Comparison of ENCODE assay signal across 9 cellular contexts in the genomic region with DNA sequence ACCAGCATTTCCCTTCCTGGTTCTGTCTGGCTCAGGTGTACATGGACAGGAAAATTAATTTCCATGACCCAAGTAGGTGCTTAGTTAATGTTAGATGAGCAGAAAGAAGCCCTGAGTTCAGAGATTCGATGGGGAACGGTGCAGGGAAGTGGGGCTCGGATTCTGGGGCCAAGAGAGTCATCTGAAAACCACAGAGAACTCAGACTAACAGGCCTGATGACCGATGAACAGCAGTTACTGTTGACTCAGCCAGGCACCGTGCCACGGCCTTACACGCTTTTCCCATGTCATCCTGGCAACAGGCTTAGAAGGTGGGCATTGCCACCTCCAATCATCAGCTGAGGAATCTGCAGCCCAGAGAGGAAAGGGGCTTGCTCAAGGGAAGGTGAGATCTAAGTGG. TPM values are rescaled to one million over a fixed set of nuclear protein-coding genes. Genes with fewer than 3 reads are reported as not detected.
DNase-seq lines count a peak whose midpoint lies in the region; ATAC-seq, FAIRE-seq and TF ChIP-seq lines count a peak whose summit lies in the region.
"Not testable (repeated sequence)": the region's sequence is repeated elsewhere in the genome, so short reads cannot be mapped to it uniquely, and the experiment has no call there.
"Had no signal": no experiment of that assay in that cellular context is flagged by ENCODE, and none has a peak within 500 bp of the region (broad histone marks: within the 10 kb centered on the region; RNA-seq: fewer than 3 reads in every experiment).

No MANE protein-coding gene starts in this region.

- BruUV-seq in Panc1 (replicated peaks; lab: Mats Ljungman, UMichigan) = TSS peak; percentile 36

- ATAC-seq in Panc1 = not testable (repeated sequence)

- not testable (repeated sequence) for H3K4me3 Mint-ChIP-seq in activated naive CD4-positive, alpha-beta T cell treated with anti-CD3 and anti-CD28 coated beads for 36 hours

- dilution Hi-C loops in keratinocyte (cut with MboI; ENCODE audit: extremely low pct_ligation_motif_present, low sequenced_read_pairs) = not testable (repeated sequence)

- peaks cover 27% of the 10 kb centered on the region for H4K20me1 ChIP-seq in keratinocyte (ENCODE audit: control insufficient read depth, extremely low read depth, insufficient read depth, low read length)

- CTCF ChIA-PET in Panc1 (lab: Charles Lee) = interaction anchor here (3.0 kb wide), 1 partner anchor 328 kb away, joined by 19 read pairs; no protein-coding TSS in a partner anchor
- CTCF ChIA-PET in activated naive CD4-positive, alpha-beta T cell treated with anti-CD3 and anti-CD28 coated beads for 36 hours (lab: Charles Lee) = interaction anchor here (1.1 to 1.4 kb wide), 2 partner anchors 12 to 84 kb away, joined by 3 to 4 read pairs; no protein-coding TSS in a partner anchor

- not testable (repeated sequence) for TF ChIP-seq POLR2A in vagina (IDR thresholded peaks at IDR 0.05)

- not testable (repeated sequence) for H3K4me3 ChIP-seq in Panc1 (ENCODE audit: low read depth in 2 of 2, low read length in 2 of 2); dorsolateral prefrontal cortex; vagina
- peak overlapping the region in 2 of 3 experiments; percentile 1 to 33 for H3K4me3 ChIP-seq in keratinocyte (ENCODE audit: control insufficient read depth in 2 of 3, extremely low read depth in 1 of 3, insufficient read depth in 2 of 3, low read depth in 1 of 3, low read length in 3 of 3)

- not testable (repeated sequence) for H3K27me3 Mint-ChIP-seq in activated naive CD4-positive, alpha-beta T cell treated with anti-CD3 and anti-CD28 coated beads for 36 hours (ENCODE audit: low read depth)

- not testable (repeated sequence) for H3K9me3 ChIP-seq in Panc1 (ENCODE audit: control insufficient read depth, insufficient read depth, low read depth, low read length); keratinocyte (ENCODE audit: control insufficient read depth, low read depth, low read length); vagina

- intact Hi-C loops in Panc1 (cut with micrococcal nuclease; ENCODE audit: unreplicated experiment); activated naive CD4-positive, alpha-beta T cell treated with anti-CD3 and anti-CD28 coated beads for 36 hours (cut with micrococcal nuclease); dorsolateral prefrontal cortex (cut with DNase I): not testable (repeated sequence)
- intact Hi-C loops in posterior vena cava (cut with DNase I) = loop anchor here in 1 of 2 donors (2.0 kb wide), 1 partner anchor 325 kb away; no protein-coding TSS in a partner anchor
- intact Hi-C loops in vagina (cut with DNase I) = loop anchor here (5.0 kb wide), 1 partner anchor 324 kb away; no protein-coding TSS in a partner anchor

- not testable (repeated sequence) for TF ChIP-seq CTCF in Panc1 (IDR thresholded peaks at IDR 0.05); dorsolateral prefrontal cortex (IDR thresholded peaks at IDR 0.05 in 54 of 56, conservative IDR thresholded peaks at IDR 0.05 in 2 of 56; ENCODE audit: low read depth in 1 of 56, partially characterized antibody in 56 of 56); keratinocyte (optimal IDR thresholded peaks at IDR 0.05 in 1 of 3, IDR thresholded peaks at IDR 0.05 in 1 of 3, conservative IDR thresholded peaks at IDR 0.05 in 1 of 3; ENCODE audit: extremely low read depth in 1 of 3, insufficient read depth in 2 of 3, low read length in 3 of 3); vagina (IDR thresholded peaks at IDR 0.05)

- peaks cover 15% of the 10 kb centered on the region for H3K36me3 Mint-ChIP-seq in activated naive CD4-positive, alpha-beta T cell treated with anti-CD3 and anti-CD28 coated beads for 36 hours (ENCODE audit: low read depth)

- peak; percentile 100 for FAIRE-seq in keratinocyte (lab: Jason Lieb, UNC)

- in situ Hi-C loops in Panc1 (cut with HindIII; ENCODE audit: low pct_unique_long_range_greater_than_20kb, low sequenced_read_pairs) = not testable (repeated sequence)

- H3K79me2 ChIP-seq in keratinocyte (ENCODE audit: control insufficient read depth, insufficient read depth, low read length) = not testable (repeated sequence)

- not testable (repeated sequence) for H3K27ac ChIP-seq in Panc1 (ENCODE audit: low read length); vagina
- H3K27ac ChIP-seq in dorsolateral prefrontal cortex = peak overlapping the region in 1 of 59 donors; percentile 74
- peak overlapping the region; percentile 84 for H3K27ac ChIP-seq in keratinocyte (ENCODE audit: control insufficient read depth, insufficient read depth, low read length)

- POLR2A ChIA-PET in Panc1 (lab: Charles Lee) = not testable (repeated sequence)

- DNase-seq in DMS 273 treated with DMSO at 0.1 percent for 48 hours (lab: John Stamatoyannopoulos, UW) = peak; percentile 27
- peak; percentile 83 for DNase-seq in HT1080 (ENCODE audit: low read depth)
- not testable (repeated sequence) for DNase-seq in Panc1 (ENCODE audit: low read depth, low spot score)
- peak; percentile 5 for DNase-seq in activated naive CD4-positive, alpha-beta T cell treated with anti-CD3 and anti-CD28 coated beads for 36 hours
- DNase-seq in dorsolateral prefrontal cortex = peak in 7 of 10 donors; percentile 22 to 77 (median 42)
- peak; percentile 95 for DNase-seq in keratinocyte (ENCODE audit: low read depth, low spot score)
- peak; percentile 90 for DNase-seq in posterior vena cava (ENCODE audit: low spot score)
- peak; percentile 92 to 98 for DNase-seq in vagina (ENCODE audit: extremely low spot score in 2 of 2)

- H3K9me3 Mint-ChIP-seq in activated naive CD4-positive, alpha-beta T cell treated with anti-CD3 and anti-CD28 coated beads for 36 hours = not testable (repeated sequence)

- H2AFZ ChIP-seq in keratinocyte (ENCODE audit: control insufficient read depth, low read length) = not testable (repeated sequence)

- H3K9me1 ChIP-seq in keratinocyte (ENCODE audit: control insufficient read depth, extremely low read depth, insufficient read depth, low read length) = not testable (repeated sequence)

- H3K4me1 Mint-ChIP-seq in activated naive CD4-positive, alpha-beta T cell treated with anti-CD3 and anti-CD28 coated beads for 36 hours (ENCODE audit: low read depth) = not testable (repeated sequence)

- not testable (repeated sequence) for H3K27me3 ChIP-seq in Panc1 (ENCODE audit: control insufficient read depth, insufficient read depth, low read length); dorsolateral prefrontal cortex; keratinocyte (ENCODE audit: control insufficient read depth, extremely low read depth, insufficient read depth, low read length); vagina

- H3K4me1 ChIP-seq in Panc1 (ENCODE audit: control insufficient read depth, insufficient read depth, low read length) = not testable (repeated sequence)
- H3K4me1 ChIP-seq in keratinocyte (ENCODE audit: control insufficient read depth, extremely low read depth, insufficient read depth, low read length) (peaks cover 38% of the 10 kb centered on the region), vagina (peaks cover 14% of the 10 kb centered on the region)

- not testable (repeated sequence) for H3K27ac Mint-ChIP-seq in activated naive CD4-positive, alpha-beta T cell treated with anti-CD3 and anti-CD28 coated beads for 36 hours

- peak overlapping the region; percentile 68 for H3K9ac ChIP-seq in keratinocyte (ENCODE audit: control insufficient read depth, extremely low read depth, insufficient read depth, low read length)

- peak overlapping the region; percentile 79 for H3K4me2 ChIP-seq in keratinocyte (ENCODE audit: control insufficient read depth, extremely low read depth, insufficient read depth, low read depth, low read length)

- not testable (repeated sequence) for H3K36me3 ChIP-seq in Panc1 (ENCODE audit: control insufficient read depth, insufficient read depth, low read length)
- peaks cover 14 to 18% of the 10 kb centered on the region in 2 experiments for H3K36me3 ChIP-seq in keratinocyte (ENCODE audit: control insufficient read depth in 2 of 2, extremely low read depth in 1 of 2, insufficient read depth in 2 of 2, low read length in 2 of 2)
- peaks cover 0 to 40% of the 10 kb centered on the region in 2 donors for H3K36me3 ChIP-seq in vagina

RNA-seq across cellular contexts. Expression of gene NBPF1, which starts 10.0 kb away (rescaled TPM):
- 15.8 and 16.5 TPM in 2 replicates for total RNA-seq in HT1080 (2014; rRNA removed; shearing (Covaris generic))
- polyA plus RNA-seq in HT1080 (2015; cell fraction: cytosol; rRNA removed) = 6.3 and 7.6 TPM in 2 replicates
- polyA plus RNA-seq in HT1080 (2015; cell fraction: nucleus; rRNA removed) = 13.9 and 17.6 TPM in 2 replicates
- total RNA-seq in Panc1 (2021; ENCODE audit: unreplicated experiment) = 73.2 TPM
- polyA plus RNA-seq in Panc1 (2012; ENCODE audit: insufficient read length) = 26.2 TPM
- 1 to 10 TPM; 1.6 to 1.9 TPM for total RNA-seq in activated naive CD4-positive, alpha-beta T cell treated with anti-CD3 and anti-CD28 coated beads for 36 hours
- total RNA-seq in dorsolateral prefrontal cortex = 10 to 100 TPM; 17.9 to 89.3 (median 52.9) TPM
- 12.8 to 16.4 TPM (median 14.2 TPM) in 3 replicates for polyA plus RNA-seq in keratinocyte
- polyA plus RNA-seq in keratinocyte (2011; ENCODE audit: low read depth) = 3.5 TPM
- polyA plus RNA-seq in keratinocyte (2011; cell fraction: cytosol; rRNA removed) = 7.2 and 11.7 TPM in 2 replicates
- polyA plus RNA-seq in keratinocyte (2011; cell fraction: nucleus; rRNA removed) = 26.9 TPM in 2 replicates
- polyA plus RNA-seq in keratinocyte (2012; ENCODE audit: low replicate concordance) = 3.7 and 11.0 TPM in 2 replicates
- 16.0 to 24.8 TPM (median 19.8 TPM) in 3 replicates for polyA minus RNA-seq in keratinocyte
- polyA minus RNA-seq in keratinocyte (2011; cell fraction: cytosol; rRNA and poly(A)+ RNA removed) = 6.1 TPM
- 26.5 and 55.5 TPM in 2 replicates for polyA minus RNA-seq in keratinocyte (2011; cell fraction: nucleus; rRNA and poly(A)+ RNA removed)
- total RNA-seq in posterior vena cava = 10 to 100 TPM; 28.9 to 63.0 TPM
- 45.9 TPM for total RNA-seq in vagina

RNA-seq across cellular contexts. Expression of gene RNU1-3, which starts 43.4 kb away (rescaled TPM):
- total RNA-seq in HT1080 (2014; rRNA removed; shearing (Covaris generic)) = under 0.01 TPM in 1 of 2 replicates, not detected in the other
- not detected in 2 replicates for polyA plus RNA-seq in HT1080 (2015; cell fraction: cytosol; rRNA removed)
- polyA plus RNA-seq in HT1080 (2015; cell fraction: nucleus; rRNA removed) = not detected in 2 replicates
- total RNA-seq in Panc1 (2021; ENCODE audit: unreplicated experiment) (1,290 TPM), dorsolateral prefrontal cortex (over 10,000 TPM in 6 of 120 experiments, 1,000 to 10,000 TPM in 114; 2,235 to 12,697 (median 6,630) TPM), posterior vena cava (over 10,000 TPM; 12,584 to 18,986 TPM), vagina (19,908 TPM)
- 2.5 TPM for polyA plus RNA-seq in Panc1 (2012; ENCODE audit: insufficient read length)
- total RNA-seq in activated naive CD4-positive, alpha-beta T cell treated with anti-CD3 and anti-CD28 coated beads for 36 hours = 1,000 to 10,000 TPM; 1,341 to 1,386 TPM
- 66.0 to 67.0 TPM in 2 of 3 replicates, not detected in the other for polyA plus RNA-seq in keratinocyte
- polyA plus RNA-seq in keratinocyte (2011; ENCODE audit: low read depth) = not detected
- polyA plus RNA-seq in keratinocyte (2011; cell fraction: cytosol; rRNA removed) = not detected in 2 replicates
- polyA plus RNA-seq in keratinocyte (2011; cell fraction: nucleus; rRNA removed) = under 0.01 TPM in 2 replicates
- polyA plus RNA-seq in keratinocyte (2012; ENCODE audit: low replicate concordance) = not detected in 2 replicates
- polyA minus RNA-seq in keratinocyte = 13,175 to 24,724 TPM (median 16,252 TPM) in 3 replicates
- 39,283 TPM for polyA minus RNA-seq in keratinocyte (2011; cell fraction: cytosol; rRNA and poly(A)+ RNA removed)
- 15,420 and 21,721 TPM in 2 replicates for polyA minus RNA-seq in keratinocyte (2011; cell fraction: nucleus; rRNA and poly(A)+ RNA removed)
- polyA plus RNA-seq: thymus had no signal

Comparison
In these comparisons a context has a peak if more than half of its experiments do, and no peak if none do; other contexts are left out.
1. RNA of gene RNU1-3, which starts 43.4 kb away (total RNA-seq): 19,908 TPM in vagina (single experiment), 12,584 to 18,986 TPM in posterior vena cava, 2,235 to 12,697 TPM in dorsolateral prefrontal cortex, 1,341 to 1,386 TPM in activated naive CD4-positive, alpha-beta T cell treated with anti-CD3 and anti-CD28 coated beads for 36 hours and 1,290 TPM in Panc1 (single experiment); under 0.01 TPM in HT1080; every median in the first group is over 1,000 times any median in the second.